8 cellular contexts compared by ENCODE assay signal in the genomic region with DNA sequence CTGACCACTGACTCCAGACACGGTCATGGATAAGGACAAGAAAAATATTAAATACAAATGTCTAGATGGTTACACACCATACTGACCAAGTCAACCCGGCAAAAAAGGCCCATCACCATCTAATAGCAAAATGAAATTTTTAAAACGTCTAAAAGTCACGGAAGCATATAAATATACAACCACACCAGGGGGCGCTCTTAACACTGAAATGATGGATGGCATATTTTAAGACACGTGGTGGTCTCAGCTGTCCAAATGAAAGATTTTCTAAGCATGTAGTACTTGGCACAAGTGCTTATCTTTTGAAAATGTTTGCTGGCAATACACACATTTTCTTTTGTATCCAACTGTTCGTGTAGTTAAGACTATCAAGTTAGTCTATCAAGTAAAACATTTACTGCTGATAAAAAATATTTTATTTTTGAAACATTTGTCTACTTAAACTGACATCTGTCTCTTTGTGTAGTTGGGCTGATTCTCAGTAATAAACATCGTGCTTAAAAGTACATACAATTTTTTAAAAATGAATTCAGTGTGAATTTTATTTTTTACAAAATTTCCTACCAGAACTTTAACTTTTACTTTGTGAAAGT.
DNase-seq lines count a peak whose midpoint lies in the region; ATAC-seq, FAIRE-seq and TF ChIP-seq lines count a peak whose summit lies in the region.

No MANE protein-coding gene starts in this region.

- no peaks in the 10 kb centered on the region for H3K36me3 ChIP-seq in CD8-positive, alpha-beta memory T cell (ENCODE audit: insufficient read depth, low read length)
- H3K36me3 ChIP-seq in Karpas-422 (ENCODE audit: insufficient read depth, low read length) (no peaks in the 10 kb centered on the region), SK-N-MC (ENCODE audit: insufficient read depth, low read length) (no peaks in the 10 kb centered on the region), brain microvascular endothelial cell (replicated peaks) (no peaks in the 10 kb centered on the region), liver (ENCODE audit: control insufficient read depth in 4 of 4, insufficient read depth in 3 of 4, low read depth in 1 of 4, low read length in 3 of 4) (no peaks in the 10 kb centered on the region)

- H3K27me3 ChIP-seq in CD8-positive, alpha-beta memory T cell (ENCODE audit: insufficient read depth, low read length, poor library complexity, severe bottlenecking), result no peaks in the 10 kb centered on the region
- H3K27me3 ChIP-seq in Karpas-422 (ENCODE audit: low read length) (no peaks in the 10 kb centered on the region), brain microvascular endothelial cell (replicated peaks) (no peaks in the 10 kb centered on the region), liver (ENCODE audit: control insufficient read depth in 4 of 4, insufficient read depth in 4 of 4, low read length in 3 of 4) (no peaks in the 10 kb centered on the region)

- H3K36me3 Mint-ChIP-seq in CD8-positive, alpha-beta memory T cell, result no peaks in the 10 kb centered on the region
- no peaks in the 10 kb centered on the region for H3K36me3 Mint-ChIP-seq in stimulated activated naive B cell treated with anti-CD40 and anti-IgM and Interleukin-4, amounts not matched to agents 10 μg/mL and 1 μg/mL and 100 μg/mL, for 72 hours

- TF ChIP-seq RAD21 in liver (IDR thresholded peaks at IDR 0.05), result peak; percentile 79 to 84

- no peak overlapping the region for H3K4me2 ChIP-seq in Karpas-422 (ENCODE audit: low read depth, low read length, poor library complexity, severe bottlenecking)

- CTCF ChIA-PET in CD8-positive, alpha-beta memory T cell (lab: Charles Lee), result interaction anchor here (0.9 to 1.6 kb wide), 2 partner anchors 8 to 539 kb away, joined by 3 read pairs; no protein-coding TSS in a partner anchor

- peak; percentile 90 for FAIRE-seq in GM19239 (lab: Jason Lieb, UNC)

- no peaks in the 10 kb centered on the region for H3K9me3 Mint-ChIP-seq in CD8-positive, alpha-beta memory T cell
- no peaks in the 10 kb centered on the region for H3K9me3 Mint-ChIP-seq in stimulated activated naive B cell treated with anti-CD40 and anti-IgM and Interleukin-4, amounts not matched to agents 10 μg/mL and 1 μg/mL and 100 μg/mL, for 72 hours

- H3K27ac Mint-ChIP-seq in CD8-positive, alpha-beta memory T cell, result peak overlapping the region in 1 of 8 donors; percentile 35
- no peak overlapping the region for H3K27ac Mint-ChIP-seq in stimulated activated naive B cell treated with anti-CD40 and anti-IgM and Interleukin-4, amounts not matched to agents 10 μg/mL and 1 μg/mL and 100 μg/mL, for 72 hours

- peaks cover 4 to 12% (median 8%) of the 10 kb centered on the region in 3 donors for H3K4me1 Mint-ChIP-seq in CD8-positive, alpha-beta memory T cell
- no peaks in the 10 kb centered on the region for H3K4me1 Mint-ChIP-seq in stimulated activated naive B cell treated with anti-CD40 and anti-IgM and Interleukin-4, amounts not matched to agents 10 μg/mL and 1 μg/mL and 100 μg/mL, for 72 hours

- H4K20me1 ChIP-seq in Karpas-422 (ENCODE audit: insufficient read depth, low read depth, low read length), result no peaks in the 10 kb centered on the region

- in situ Hi-C loops in brain microvascular endothelial cell (cut with HindIII; ENCODE audit: low pct_ligation_motif_present, low sequenced_read_pairs), result no loop called here

- no peaks in the 10 kb centered on the region for H3K79me2 ChIP-seq in Karpas-422 (ENCODE audit: low read length)

- ATAC-seq in stimulated activated naive B cell treated with anti-CD40 and anti-IgM and Interleukin-4, amounts not matched to agents 10 μg/mL and 1 μg/mL and 100 μg/mL, for 72 hours (replicated peaks), result peak; percentile 39 to 55
- no peak for ATAC-seq in HG02642 (IDR thresholded peaks at IDR 0.05; ENCODE audit: poor library complexity, unreplicated experiment)

- WGBS in liver, result 4% methylated on average over 8 of the region's 8 CpGs

- H2AFZ ChIP-seq in Karpas-422 (ENCODE audit: low read length), result no peak overlapping the region

- no peaks in the 10 kb centered on the region for H3K9me3 ChIP-seq in CD8-positive, alpha-beta memory T cell (ENCODE audit: low read length)
- no peaks in the 10 kb centered on the region for H3K9me3 ChIP-seq in Karpas-422 (ENCODE audit: low read length)
- no peaks in the 10 kb centered on the region for H3K9me3 ChIP-seq in SK-N-MC (ENCODE audit: low read depth, low read length)
- no peaks in the 10 kb centered on the region for H3K9me3 ChIP-seq in liver (ENCODE audit: control insufficient read depth in 4 of 4, low read length in 3 of 4)

- no peak overlapping the region for H3K27ac ChIP-seq in CD8-positive, alpha-beta memory T cell (ENCODE audit: low read depth, low read length)
- H3K27ac ChIP-seq in Karpas-422 (ENCODE audit: low read length), result no peak overlapping the region
- H3K27ac ChIP-seq in SK-N-MC, result no peak overlapping the region
- no peak overlapping the region for H3K27ac ChIP-seq in brain microvascular endothelial cell
- no peak overlapping the region for H3K27ac ChIP-seq in liver (ENCODE audit: low read depth in 1 of 2, low read length in 2 of 2)

- H3K9ac ChIP-seq in Karpas-422 (ENCODE audit: low read length), result no peak overlapping the region
- peak overlapping the region; percentile 16 for H3K9ac ChIP-seq in SK-N-MC (ENCODE audit: insufficient read length)
- no peak overlapping the region for H3K9ac ChIP-seq in liver (ENCODE audit: low read depth in 1 of 2, low read length in 2 of 2)

- DNase-seq in CD8-positive, alpha-beta memory T cell, result peak in 4 of 5 donors; percentile 6 to 25 (median 18)
- no peak for DNase-seq in GM19239 (ENCODE audit: insufficient read length, low spot score)
- peak; percentile 87 for DNase-seq in Karpas-422
- peak; percentile 55 for DNase-seq in SK-N-MC (ENCODE audit: low read depth, low spot score)
- peak; percentile 72 for DNase-seq in brain microvascular endothelial cell
- DNase-seq in stimulated activated naive B cell treated with anti-CD40 and anti-IgM and Interleukin-4, amounts not matched to agents 10 μg/mL and 1 μg/mL and 100 μg/mL, for 72 hours, result peak; percentile 8

- H3K4me3 Mint-ChIP-seq in CD8-positive, alpha-beta memory T cell, result no peak overlapping the region
- no peak overlapping the region for H3K4me3 Mint-ChIP-seq in stimulated activated naive B cell treated with anti-CD40 and anti-IgM and Interleukin-4, amounts not matched to agents 10 μg/mL and 1 μg/mL and 100 μg/mL, for 72 hours

- no peak overlapping the region for H3K4me3 ChIP-seq in CD8-positive, alpha-beta memory T cell (ENCODE audit: low read length)
- no peak overlapping the region for H3K4me3 ChIP-seq in Karpas-422 (ENCODE audit: low read length)
- H3K4me3 ChIP-seq in SK-N-MC, result no peak overlapping the region
- no peak overlapping the region for H3K4me3 ChIP-seq in brain microvascular endothelial cell (ENCODE audit: low read depth, low read length)
- no peak overlapping the region for H3K4me3 ChIP-seq in liver (ENCODE audit: low read depth in 1 of 3, low read length in 3 of 3)

- H3K9me2 ChIP-seq in Karpas-422 (replicated peaks; ENCODE audit: insufficient read depth, low read length), result no peaks in the 10 kb centered on the region

- POLR2A ChIA-PET in CD8-positive, alpha-beta memory T cell (lab: Charles Lee), result no interaction called here

- peaks cover 0 to 1% of the 10 kb centered on the region in 2 donors for H3K27me3 Mint-ChIP-seq in CD8-positive, alpha-beta memory T cell
- no peaks in the 10 kb centered on the region for H3K27me3 Mint-ChIP-seq in stimulated activated naive B cell treated with anti-CD40 and anti-IgM and Interleukin-4, amounts not matched to agents 10 μg/mL and 1 μg/mL and 100 μg/mL, for 72 hours

- no peaks in the 10 kb centered on the region for H3K4me1 ChIP-seq in CD8-positive, alpha-beta memory T cell (ENCODE audit: insufficient read depth, low read length)
- H3K4me1 ChIP-seq in Karpas-422 (ENCODE audit: low read length) (no peaks in the 10 kb centered on the region), liver (ENCODE audit: control insufficient read depth in 4 of 4, insufficient read depth in 4 of 4, low read length in 3 of 4) (peaks cover 0 to 3% (median 0%) of the 10 kb centered on the region in 4 donors)

- TF ChIP-seq CTCF in brain microvascular endothelial cell (IDR thresholded peaks at IDR 0.05; ENCODE audit: low read depth, low read length, missing control alignments) (peak; percentile 63), liver (IDR thresholded peaks at IDR 0.05; ENCODE audit: low read depth, low read length, missing input control) (peak; percentile 65)

TF ChIP-seq in liver, 16 proteins besides CTCF, POLR2A, EP300 and RAD21:
- TF ChIP-seq HNF4G (IDR thresholded peaks at IDR 0.05), result no peak
- TF ChIP-seq EGR1 (IDR thresholded peaks at IDR 0.05; ENCODE audit: low read depth in 2 of 2), result no peak
- TF ChIP-seq, protein P1, sequence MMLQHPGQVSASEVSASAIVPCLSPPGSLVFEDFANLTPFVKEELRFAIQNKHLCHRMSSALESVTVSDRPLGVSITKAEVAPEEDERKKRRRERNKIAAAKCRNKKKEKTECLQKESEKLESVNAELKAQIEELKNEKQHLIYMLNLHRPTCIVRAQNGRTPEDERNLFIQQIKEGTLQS (IDR thresholded peaks at IDR 0.05), result no peak
- no peak for TF ChIP-seq FOXA1 (IDR thresholded peaks at IDR 0.05)
- TF ChIP-seq MAX (IDR thresholded peaks at IDR 0.05), result no peak
